8 cellular contexts compared by ENCODE assay signal in the genomic region with DNA sequence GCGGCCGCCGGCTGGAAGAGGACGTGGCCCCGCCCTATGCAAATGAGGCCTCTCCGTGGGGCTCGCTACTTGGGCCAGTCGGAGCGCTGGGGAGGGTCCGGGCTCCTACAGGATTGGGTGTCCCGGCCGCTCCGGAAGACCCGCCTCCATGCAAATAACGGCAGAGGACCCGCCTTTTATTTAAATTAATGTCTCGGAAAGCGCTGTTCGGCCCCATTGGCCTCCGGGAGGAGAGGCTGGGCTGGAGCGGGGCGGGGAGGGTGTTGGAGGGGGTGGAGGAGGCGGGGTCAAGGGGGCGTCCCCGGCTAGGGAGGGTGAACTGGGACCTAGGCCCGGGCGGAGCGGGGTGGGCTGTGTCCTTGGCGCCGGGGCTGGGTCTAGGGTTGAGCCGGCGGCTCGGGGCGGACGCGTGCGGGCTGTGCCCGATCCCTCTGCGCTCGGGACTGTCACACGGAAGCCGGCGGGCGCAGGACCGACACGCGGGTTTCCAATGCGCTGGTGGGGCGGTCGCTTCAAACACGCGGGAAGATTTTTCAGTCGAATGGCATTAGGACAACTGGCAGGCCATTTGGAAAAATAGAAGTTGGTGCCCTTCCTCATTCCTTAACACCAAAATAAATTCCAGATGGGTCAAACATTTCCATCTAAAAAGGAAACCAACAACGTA. TPM values are rescaled to one million over a fixed set of nuclear protein-coding genes. Genes with fewer than 3 reads are reported as not detected.
DNase-seq lines count a peak whose midpoint lies in the region; ATAC-seq and TF ChIP-seq lines count a peak whose summit lies in the region.

No MANE protein-coding gene starts in this region.

- peaks cover 7% of the 10 kb centered on the region for H3K4me1 ChIP-seq in GM23338 (ENCODE audit: insufficient read depth)

- peaks cover 18% of the 10 kb centered on the region for H3K36me3 Mint-ChIP-seq in GM23338 (ENCODE audit: low read depth)
- peaks cover 0 to 23% (median 5%) of the 10 kb centered on the region in 3 donors for H3K36me3 Mint-ChIP-seq in naive thymus-derived CD8-positive, alpha-beta T cell
- peaks cover 24 to 26% of the 10 kb centered on the region in 2 donors for H3K36me3 Mint-ChIP-seq in stimulated activated naive B cell treated with anti-CD40 and anti-IgM and Interleukin-4, amounts not matched to agents 10 μg/mL and 1 μg/mL and 100 μg/mL, for 72 hours

- H3K4me3 ChIP-seq in GM23338 (peak overlapping the region; percentile 62), fibroblast of mammary gland (ENCODE audit: control insufficient read depth, low read depth, low read length) (peak overlapping the region; percentile 55)

- H3K9me2 ChIP-seq in GM23338 (ENCODE audit: insufficient read depth): no peaks in the 10 kb centered on the region

- no peaks in the 10 kb centered on the region; the same call in 1 of the 2 replicates for H3F3A ChIP-seq in GM23338 (replicated peaks; ENCODE audit: low read depth)

- H2AFZ ChIP-seq in GM23338: peak overlapping the region; percentile 95; the same call in 1 of the 2 replicates

- H3K79me2 ChIP-seq in GM23338 (replicated peaks; ENCODE audit: insufficient read depth): no peaks in the 10 kb centered on the region

- ATAC-seq in GM23338: peak; percentile 93
- peak; percentile 90 to 93 for ATAC-seq in naive thymus-derived CD8-positive, alpha-beta T cell
- peak; percentile 89 to 93 for ATAC-seq in stimulated activated naive B cell treated with anti-CD40 and anti-IgM and Interleukin-4, amounts not matched to agents 10 μg/mL and 1 μg/mL and 100 μg/mL, for 72 hours (replicated peaks)

- DNase-seq in Daoy (ENCODE audit: low read depth) (peak; percentile 100), GM23338 (ENCODE audit: low spot score) (peak; percentile 100), Kasumi-1 (lab: John Stamatoyannopoulos, UW) (peak; percentile 99 to 100), RKO (ENCODE audit: low spot score) (peak; percentile 98), fibroblast of mammary gland (ENCODE audit: low read depth) (peak; percentile 97)
- peak; percentile 96 to 98 for DNase-seq in activated T-helper 1 cell treated with anti-CD3 and anti-CD28 coated beads, Interleukin-2, amount 50 U/mL, for 16 hours (ENCODE audit: low read depth in 1 of 2, low spot score in 1 of 2)
- DNase-seq in naive thymus-derived CD8-positive, alpha-beta T cell: peak; percentile 88 to 99 (median 98)
- peak; percentile 97 for DNase-seq in stimulated activated naive B cell treated with anti-CD40 and anti-IgM and Interleukin-4, amounts not matched to agents 10 μg/mL and 1 μg/mL and 100 μg/mL, for 72 hours

- H3K27me3 Mint-ChIP-seq in GM23338 (ENCODE audit: insufficient read depth, low read depth, poor library complexity): peaks cover 31% of the 10 kb centered on the region
- H3K27me3 Mint-ChIP-seq in naive thymus-derived CD8-positive, alpha-beta T cell: no peaks in the 10 kb centered on the region
- H3K27me3 Mint-ChIP-seq in stimulated activated naive B cell treated with anti-CD40 and anti-IgM and Interleukin-4, amounts not matched to agents 10 μg/mL and 1 μg/mL and 100 μg/mL, for 72 hours: no peaks in the 10 kb centered on the region

- H3K4me2 ChIP-seq in GM23338: peak overlapping the region; percentile 77

- POLR2A ChIA-PET in naive thymus-derived CD8-positive, alpha-beta T cell (lab: Charles Lee): interaction anchor here (2.0 to 2.7 kb wide), 2 partner anchors 31 to 63 kb away, joined by 9 to 18 read pairs; no protein-coding TSS in a partner anchor

- TF ChIP-seq CTCF in GM23338 (conservative IDR thresholded peaks at IDR 0.05; ENCODE audit: low read depth in 2 of 2) (no peak), fibroblast of mammary gland (conservative IDR thresholded peaks at IDR 0.05; ENCODE audit: control insufficient read depth, insufficient read depth, low read depth, low read length) (no peak)

- H3K4me1 Mint-ChIP-seq in GM23338: peaks cover 19% of the 10 kb centered on the region
- peaks cover 13 to 44% (median 30%) of the 10 kb centered on the region in 4 donors for H3K4me1 Mint-ChIP-seq in naive thymus-derived CD8-positive, alpha-beta T cell
- peaks cover 34 to 58% of the 10 kb centered on the region in 2 donors for H3K4me1 Mint-ChIP-seq in stimulated activated naive B cell treated with anti-CD40 and anti-IgM and Interleukin-4, amounts not matched to agents 10 μg/mL and 1 μg/mL and 100 μg/mL, for 72 hours

- H3K9me3 Mint-ChIP-seq in GM23338: no peaks in the 10 kb centered on the region
- H3K9me3 Mint-ChIP-seq in naive thymus-derived CD8-positive, alpha-beta T cell: no peaks in the 10 kb centered on the region
- H3K9me3 Mint-ChIP-seq in stimulated activated naive B cell treated with anti-CD40 and anti-IgM and Interleukin-4, amounts not matched to agents 10 μg/mL and 1 μg/mL and 100 μg/mL, for 72 hours: no peaks in the 10 kb centered on the region

- H3K36me3 ChIP-seq in GM23338 (ENCODE audit: insufficient read depth): no peaks in the 10 kb centered on the region

- peaks cover 4% of the 10 kb centered on the region; the same call in 1 of the 2 replicates for H3K27me3 ChIP-seq in GM23338 (ENCODE audit: insufficient read depth)

- H3K27ac ChIP-seq in GM23338 (ENCODE audit: low read depth): no peak overlapping the region

- no peak overlapping the region for H3K27ac Mint-ChIP-seq in GM23338
- peak overlapping the region; percentile 25 to 95 (median 88) for H3K27ac Mint-ChIP-seq in naive thymus-derived CD8-positive, alpha-beta T cell
- peak overlapping the region; percentile 91 for H3K27ac Mint-ChIP-seq in stimulated activated naive B cell treated with anti-CD40 and anti-IgM and Interleukin-4, amounts not matched to agents 10 μg/mL and 1 μg/mL and 100 μg/mL, for 72 hours

- H3K4me3 Mint-ChIP-seq in GM23338: peak overlapping the region; percentile 74
- H3K4me3 Mint-ChIP-seq in naive thymus-derived CD8-positive, alpha-beta T cell: peak overlapping the region; percentile 80 to 94 (median 87)
- H3K4me3 Mint-ChIP-seq in stimulated activated naive B cell treated with anti-CD40 and anti-IgM and Interleukin-4, amounts not matched to agents 10 μg/mL and 1 μg/mL and 100 μg/mL, for 72 hours: peak overlapping the region; percentile 86 to 90

- no peaks in the 10 kb centered on the region for H4K20me1 ChIP-seq in GM23338 (replicated peaks; ENCODE audit: insufficient read depth)

TF ChIP-seq in GM23338, 12 proteins besides CTCF, POLR2A, EP300 and RAD21 (continues in another document):
- TF ChIP-seq POLR2AphosphoS5 (IDR thresholded peaks at IDR 0.05; ENCODE audit: low read depth) (peak; percentile 32), EZH2 (IDR thresholded peaks at IDR 0.05; ENCODE audit: low read depth, unreplicated experiment) (no peak)

RNA-seq across cellular contexts. Expression of a gene that starts 0.3 kb away (rescaled TPM):
- 16.2 and 24.1 TPM in 2 replicates for total RNA-seq in Daoy (2014; rRNA removed; shearing (Covaris generic))
- total RNA-seq in GM23338 (2014; rRNA removed; shearing (Covaris generic)): 19.8 and 35.4 TPM in 2 replicates
- polyA plus RNA-seq in GM23338 (2016; fragmentation: Nextera tagmentation; extraction: Ambion mirVana): 7.1 and 8.0 TPM in 2 replicates
- total RNA-seq in naive thymus-derived CD8-positive, alpha-beta T cell: 100 to 1,000 TPM in 1 of 2 experiments, 10 to 100 TPM in 1; 96.4 to 106 TPM
- polyA plus RNA-seq in naive thymus-derived CD8-positive, alpha-beta T cell: 10 to 100 TPM; 11.1 to 24.8 (median 15.0) TPM

RNA-seq across cellular contexts. Expression of a gene that starts 17.3 kb away (rescaled TPM):
- 0.39 TPM in 1 of 2 replicates, not detected in the other for total RNA-seq in Daoy (2014; rRNA removed; shearing (Covaris generic))
- 0.78 and 2.9 TPM in 2 replicates for total RNA-seq in GM23338 (2014; rRNA removed; shearing (Covaris generic))
- polyA plus RNA-seq in GM23338 (2016; fragmentation: Nextera tagmentation; extraction: Ambion mirVana): 5.1 and 7.8 TPM in 2 replicates
- total RNA-seq in naive thymus-derived CD8-positive, alpha-beta T cell: 1 to 10 TPM; 3.3 to 3.9 TPM
- polyA plus RNA-seq in naive thymus-derived CD8-positive, alpha-beta T cell: not detected

RNA-seq across cellular contexts. Expression of a gene that starts 21.5 kb away (rescaled TPM):
- not detected in 2 replicates for total RNA-seq in Daoy (2014; rRNA removed; shearing (Covaris generic))
- total RNA-seq in GM23338 (2014; rRNA removed; shearing (Covaris generic)): 36.7 and 42.0 TPM in 2 replicates
- 15.1 and 16.0 TPM in 2 replicates for polyA plus RNA-seq in GM23338 (2016; fragmentation: Nextera tagmentation; extraction: Ambion mirVana)
- total RNA-seq in naive thymus-derived CD8-positive, alpha-beta T cell: 10 to 100 TPM; 37.1 to 38.5 TPM
- 10 to 100 TPM in 1 of 3 donors, 1 to 10 TPM in 2; 2.4 to 10.4 (median 4.2) TPM for polyA plus RNA-seq in naive thymus-derived CD8-positive, alpha-beta T cell

RNA-seq across cellular contexts. Expression of a gene that starts 38.2 kb away (rescaled TPM):
- total RNA-seq in Daoy (2014; rRNA removed; shearing (Covaris generic)): 183 and 191 TPM in 2 replicates
- 44.7 and 49.4 TPM in 2 replicates for total RNA-seq in GM23338 (2014; rRNA removed; shearing (Covaris generic))
- polyA plus RNA-seq in GM23338 (2016; fragmentation: Nextera tagmentation; extraction: Ambion mirVana): 17.1 and 18.1 TPM in 2 replicates
- 100 to 1,000 TPM; 184 to 192 TPM for total RNA-seq in naive thymus-derived CD8-positive, alpha-beta T cell
- 100 to 1,000 TPM; 180 to 222 (median 218) TPM for polyA plus RNA-seq in naive thymus-derived CD8-positive, alpha-beta T cell

RNA-seq across cellular contexts. Expression of a gene that starts 40.7 kb away (rescaled TPM):
- 177 and 204 TPM in 2 replicates for total RNA-seq in Daoy (2014; rRNA removed; shearing (Covaris generic))
- 111 and 127 TPM in 2 replicates for total RNA-seq in GM23338 (2014; rRNA removed; shearing (Covaris generic))
- polyA plus RNA-seq in GM23338 (2016; fragmentation: Nextera tagmentation; extraction: Ambion mirVana): 101 and 108 TPM in 2 replicates
- total RNA-seq in naive thymus-derived CD8-positive, alpha-beta T cell: 10 to 100 TPM; 70.5 to 72.4 TPM
- polyA plus RNA-seq in naive thymus-derived CD8-positive, alpha-beta T cell: 100 to 1,000 TPM in 1 of 3 donors, 10 to 100 TPM in 2; 64.3 to 102 (median 89.4) TPM

Comparison
In these comparisons a context has a peak if more than half of its experiments do, and no peak if none do; other contexts are left out.
1. RNA of a gene that starts 21.5 kb away (total RNA-seq): 36.7 to 42.0 TPM in GM23338 and 37.1 to 38.5 TPM in naive thymus-derived CD8-positive, alpha-beta T cell; not detected in Daoy; every median in the first group is over 10 times any median in the second.
2. Peak in every context shown above with its lines, with median percentiles within 50 percentile points of each other: DNase-seq, ATAC-seq and H3K4me3 Mint-ChIP-seq.